ENCODE assay signal across 24 cellular contexts in the genomic region with DNA sequence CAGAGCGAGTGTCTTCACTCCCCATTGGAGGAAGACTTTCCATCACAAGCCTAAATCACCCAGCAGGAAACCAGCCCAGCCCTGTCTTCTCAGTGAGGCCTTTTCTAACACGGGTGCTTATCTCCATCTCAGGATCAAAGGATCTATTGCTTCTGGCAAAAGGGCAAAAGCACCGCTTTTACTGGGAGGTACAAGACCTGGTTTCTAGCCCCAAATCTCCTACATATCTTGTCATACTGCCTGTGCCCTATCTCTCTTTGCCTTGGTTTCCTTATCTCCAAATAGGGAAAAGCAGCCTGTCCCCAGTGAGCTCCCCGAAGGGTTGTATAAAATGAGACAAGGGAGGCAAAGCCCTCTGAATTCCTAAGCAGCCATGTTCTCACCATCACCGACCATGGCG. TPM values are rescaled to one million over a fixed set of nuclear protein-coding genes. Genes with fewer than 3 reads are reported as not detected.
A peak's percentile ranks its signal among the peaks of the same experiment; 100 is the strongest.
DNase-seq lines count a peak whose midpoint lies in the region; ATAC-seq and TF ChIP-seq lines count a peak whose summit lies in the region.
"Had no signal": no experiment of that assay in that cellular context is flagged by ENCODE, and none has a peak within 500 bp of the region (broad histone marks: within the 10 kb centered on the region; RNA-seq: fewer than 3 reads in every experiment).

No MANE protein-coding gene starts in this region.

- intact Hi-C loops in activated CD4-positive, alpha-beta T cell treated with anti-CD3 and anti-CD28 coated beads, Interleukin-2, amount 10 ng/mL, durations not matched to agents 24 days and 14 days (cut with micrococcal nuclease) = no loop called here
- intact Hi-C loops in CD8-positive, alpha-beta T cell (cut with DNase I, micrococcal nuclease) = no loop called here
- intact Hi-C loops in activated T-helper 1 cell treated with anti-CD3 and anti-CD28 coated beads, Interleukin-12 subunit alpha, Interleukin-12 subunit beta, Interleukin-2, Interleukin-4 antibody, amounts not matched to agents 30 ng/mL and 10 ng/mL and 1 ng/mL, durations not matched to agents 14 hours and 24 hours and 36 hours (cut with micrococcal nuclease) = loop anchor here (10.0 kb wide), 1 partner anchor 587 kb away; the partner anchor contains the start of gene CMTM6
- intact Hi-C loops in naive thymus-derived CD4-positive, alpha-beta T cell (cut with micrococcal nuclease) = no loop called here

- no peak overlapping the region for H3K4me3 ChIP-seq in CD8-positive, alpha-beta T cell (ENCODE audit: low read depth, low read length)
- H3K4me3 ChIP-seq in naive thymus-derived CD4-positive, alpha-beta T cell (ENCODE audit: low read length) = no peak overlapping the region
- H3K4me3 ChIP-seq: dorsolateral prefrontal cortex, psoas muscle, sigmoid colon, SJCRH30, uterus had no signal

- peak overlapping the region; percentile 14 for H3K27ac Mint-ChIP-seq in activated CD4-positive, alpha-beta T cell treated with anti-CD3 and anti-CD28 coated beads, Interleukin-2, amount 10 ng/mL, durations not matched to agents 24 days and 14 days
- no peak overlapping the region for H3K27ac Mint-ChIP-seq in activated CD4-positive, alpha-beta T cell treated with anti-CD3 and anti-CD28 coated beads, Interleukin-2, amount 10 ng/mL, durations not matched to agents 7 days and 5 days
- H3K27ac Mint-ChIP-seq in CD8-positive, alpha-beta T cell = peak overlapping the region; percentile 29
- peak overlapping the region; percentile 32 for H3K27ac Mint-ChIP-seq in activated T-helper 1 cell treated with anti-CD3 and anti-CD28 coated beads, Interleukin-12 subunit alpha, Interleukin-12 subunit beta, Interleukin-2, Interleukin-4 antibody, amounts not matched to agents 30 ng/mL and 10 ng/mL and 1 ng/mL, durations not matched to agents 14 hours and 24 hours and 36 hours
- H3K27ac Mint-ChIP-seq in naive thymus-derived CD4-positive, alpha-beta T cell = peak overlapping the region in 6 of 9 donors; percentile 9 to 76 (median 54)

- TF ChIP-seq CTCF in CD8-positive, alpha-beta T cell (IDR thresholded peaks at IDR 0.05) = no peak

- POLR2A ChIA-PET in activated CD4-positive, alpha-beta T cell treated with anti-CD3 and anti-CD28 coated beads, Interleukin-2, amount 10 ng/mL, durations not matched to agents 7 days and 5 days (lab: Charles Lee) = no interaction called here
- POLR2A ChIA-PET in CD8-positive, alpha-beta T cell (lab: Charles Lee) = interaction anchor here (0.8 kb wide), 1 partner anchor 408 kb away, joined by 3 read pairs; no protein-coding TSS in a partner anchor
- POLR2A ChIA-PET in naive thymus-derived CD4-positive, alpha-beta T cell (lab: Charles Lee) = interaction anchor here (1.0 kb wide), 1 partner anchor 22 kb away, joined by 4 read pairs; the partner anchor contains the start of gene CRTAP

- H3K27me3 Mint-ChIP-seq in activated CD4-positive, alpha-beta T cell treated with anti-CD3 and anti-CD28 coated beads, Interleukin-2, amount 10 ng/mL, durations not matched to agents 24 days and 14 days = no peaks in the 10 kb centered on the region
- no peaks in the 10 kb centered on the region for H3K27me3 Mint-ChIP-seq in activated CD4-positive, alpha-beta T cell treated with anti-CD3 and anti-CD28 coated beads, Interleukin-2, amount 10 ng/mL, durations not matched to agents 7 days and 5 days
- H3K27me3 Mint-ChIP-seq in CD8-positive, alpha-beta T cell (ENCODE audit: low read depth) = no peaks in the 10 kb centered on the region
- H3K27me3 Mint-ChIP-seq in activated T-helper 1 cell treated with anti-CD3 and anti-CD28 coated beads, Interleukin-12 subunit alpha, Interleukin-12 subunit beta, Interleukin-2, Interleukin-4 antibody, amounts not matched to agents 30 ng/mL and 10 ng/mL and 1 ng/mL, durations not matched to agents 14 hours and 24 hours and 36 hours (ENCODE audit: insufficient read depth) = peaks cover 2% of the 10 kb centered on the region
- no peaks in the 10 kb centered on the region for H3K27me3 Mint-ChIP-seq in naive thymus-derived CD4-positive, alpha-beta T cell

- CTCF ChIA-PET in activated CD4-positive, alpha-beta T cell treated with anti-CD3 and anti-CD28 coated beads, Interleukin-2, amount 10 ng/mL, durations not matched to agents 7 days and 5 days (lab: Charles Lee) = interaction anchor here (0.5 to 1.6 kb wide), 4 partner anchors 11 to 118 kb away, joined by 3 read pairs; no protein-coding TSS in a partner anchor
- CTCF ChIA-PET in CD8-positive, alpha-beta T cell (lab: Charles Lee) = interaction anchor here (3.0 kb wide), 1 partner anchor 17 kb away, joined by 12 read pairs; no protein-coding TSS in a partner anchor
- CTCF ChIA-PET in naive thymus-derived CD4-positive, alpha-beta T cell (lab: Charles Lee) = interaction anchor here (0.7 kb wide), 1 partner anchor 143 kb away, joined by 3 read pairs; no protein-coding TSS in a partner anchor

- no peaks in the 10 kb centered on the region for H3K36me3 ChIP-seq in CD8-positive, alpha-beta T cell (ENCODE audit: insufficient read depth, low read length)
- H3K36me3 ChIP-seq in naive thymus-derived CD4-positive, alpha-beta T cell (ENCODE audit: control insufficient read depth in 2 of 3, insufficient read depth in 3 of 3, low read length in 3 of 3) = peaks cover 0 to 17% (median 0%) of the 10 kb centered on the region in 3 experiments
- H3K36me3 ChIP-seq: SJCRH30, uterus had no signal

- no peak overlapping the region for H3K27ac ChIP-seq in CD8-positive, alpha-beta T cell (ENCODE audit: low read depth, low read length)
- H3K27ac ChIP-seq in naive thymus-derived CD4-positive, alpha-beta T cell (ENCODE audit: low read depth, low read length) = no peak overlapping the region
- H3K27ac ChIP-seq: dorsolateral prefrontal cortex, sigmoid colon, SJCRH30, uterus had no signal

- H3K36me3 Mint-ChIP-seq in activated CD4-positive, alpha-beta T cell treated with anti-CD3 and anti-CD28 coated beads, Interleukin-2, amount 10 ng/mL, durations not matched to agents 24 days and 14 days (ENCODE audit: low read depth) = peaks cover 61% of the 10 kb centered on the region
- peaks cover 79% of the 10 kb centered on the region for H3K36me3 Mint-ChIP-seq in activated CD4-positive, alpha-beta T cell treated with anti-CD3 and anti-CD28 coated beads, Interleukin-2, amount 10 ng/mL, durations not matched to agents 7 days and 5 days (ENCODE audit: low read depth)
- H3K36me3 Mint-ChIP-seq in CD8-positive, alpha-beta T cell = peaks cover 31% of the 10 kb centered on the region
- H3K36me3 Mint-ChIP-seq in activated T-helper 1 cell treated with anti-CD3 and anti-CD28 coated beads, Interleukin-12 subunit alpha, Interleukin-12 subunit beta, Interleukin-2, Interleukin-4 antibody, amounts not matched to agents 30 ng/mL and 10 ng/mL and 1 ng/mL, durations not matched to agents 14 hours and 24 hours and 36 hours (ENCODE audit: low read depth) = peaks cover 54% of the 10 kb centered on the region
- H3K36me3 Mint-ChIP-seq in naive thymus-derived CD4-positive, alpha-beta T cell = peaks cover 4 to 58% (median 22%) of the 10 kb centered on the region in 5 donors

- H3K4me1 ChIP-seq in CD8-positive, alpha-beta T cell (ENCODE audit: insufficient read depth, low read length) = peaks cover 13% of the 10 kb centered on the region
- H3K4me1 ChIP-seq in naive thymus-derived CD4-positive, alpha-beta T cell (ENCODE audit: control insufficient read depth in 2 of 2, insufficient read depth in 2 of 2, low read length in 2 of 2) = peaks cover 12 to 20% of the 10 kb centered on the region in 2 donors
- H3K4me1 ChIP-seq: SJCRH30, uterus had no signal

- no peaks in the 10 kb centered on the region for H3K9me3 ChIP-seq in CD8-positive, alpha-beta T cell (ENCODE audit: low read length)
- no peaks in the 10 kb centered on the region for H3K9me3 ChIP-seq in naive thymus-derived CD4-positive, alpha-beta T cell (ENCODE audit: control insufficient read depth in 2 of 3, low read length in 3 of 3)
- H3K9me3 ChIP-seq: psoas muscle, sigmoid colon, SJCRH30, uterus had no signal

- no peak for DNase-seq in activated CD4-positive, alpha-beta T cell treated with anti-CD3 and anti-CD28 coated beads, Interleukin-2, amount 10 ng/mL, durations not matched to agents 24 days and 14 days
- DNase-seq in activated CD4-positive, alpha-beta T cell treated with anti-CD3 and anti-CD28 coated beads, Interleukin-2, amount 10 ng/mL, durations not matched to agents 7 days and 5 days = no peak
- DNase-seq in CD8-positive, alpha-beta T cell = no peak
- DNase-seq in activated T-helper 1 cell treated with anti-CD3 and anti-CD28 coated beads, Interleukin-12 subunit alpha, Interleukin-12 subunit beta, Interleukin-2, Interleukin-4 antibody, amounts not matched to agents 30 ng/mL and 10 ng/mL and 1 ng/mL, durations not matched to agents 14 hours and 24 hours and 36 hours (ENCODE audit: low spot score) = no peak
- no peak for DNase-seq in naive thymus-derived CD4-positive, alpha-beta T cell
- DNase-seq in activated CD8-positive, alpha-beta memory T cell treated with anti-CD3 and anti-CD28 coated beads, Interleukin-2, amount 50 U/mL, for 4 hours = no peak
- DNase-seq: AML-193; COR-L47; dorsolateral prefrontal cortex; hypothalamus; Karpas-422; NCI-H1436; NCI-H2107; NCI-H748 treated with DMSO at 0.1 percent for 48 hours; nucleus accumbens; psoas muscle; sigmoid colon; SJCRH30; stimulated activated CD4-positive, alpha-beta T cell treated with anti-CD3 and anti-CD28 coated beads, Interleukin-4, amount 100 ng/mL, for 4 hours; stimulated activated naive CD4-positive, alpha-beta T cell treated with Interleukin-2 at 50 U/mL for 16 hours; uterus had no signal

- no peaks in the 10 kb centered on the region for H3K27me3 ChIP-seq in CD8-positive, alpha-beta T cell (ENCODE audit: insufficient read depth, low read length)
- H3K27me3 ChIP-seq in naive thymus-derived CD4-positive, alpha-beta T cell (ENCODE audit: control insufficient read depth in 2 of 2, insufficient read depth in 2 of 2, low read length in 2 of 2) = no peaks in the 10 kb centered on the region
- H3K27me3 ChIP-seq: dorsolateral prefrontal cortex, sigmoid colon, SJCRH30, uterus had no signal

- no peaks in the 10 kb centered on the region for H3K9me3 Mint-ChIP-seq in activated CD4-positive, alpha-beta T cell treated with anti-CD3 and anti-CD28 coated beads, Interleukin-2, amount 10 ng/mL, durations not matched to agents 24 days and 14 days
- peaks cover 7% of the 10 kb centered on the region for H3K9me3 Mint-ChIP-seq in activated CD4-positive, alpha-beta T cell treated with anti-CD3 and anti-CD28 coated beads, Interleukin-2, amount 10 ng/mL, durations not matched to agents 7 days and 5 days
- no peaks in the 10 kb centered on the region for H3K9me3 Mint-ChIP-seq in CD8-positive, alpha-beta T cell
- no peaks in the 10 kb centered on the region for H3K9me3 Mint-ChIP-seq in activated T-helper 1 cell treated with anti-CD3 and anti-CD28 coated beads, Interleukin-12 subunit alpha, Interleukin-12 subunit beta, Interleukin-2, Interleukin-4 antibody, amounts not matched to agents 30 ng/mL and 10 ng/mL and 1 ng/mL, durations not matched to agents 14 hours and 24 hours and 36 hours
- no peaks in the 10 kb centered on the region for H3K9me3 Mint-ChIP-seq in naive thymus-derived CD4-positive, alpha-beta T cell

- H3K4me1 Mint-ChIP-seq in activated CD4-positive, alpha-beta T cell treated with anti-CD3 and anti-CD28 coated beads, Interleukin-2, amount 10 ng/mL, durations not matched to agents 24 days and 14 days = peaks cover 70% of the 10 kb centered on the region
- H3K4me1 Mint-ChIP-seq in activated CD4-positive, alpha-beta T cell treated with anti-CD3 and anti-CD28 coated beads, Interleukin-2, amount 10 ng/mL, durations not matched to agents 7 days and 5 days = peaks cover 79% of the 10 kb centered on the region
- H3K4me1 Mint-ChIP-seq in CD8-positive, alpha-beta T cell (ENCODE audit: low read depth) = peaks cover 78% of the 10 kb centered on the region
- peaks cover 75% of the 10 kb centered on the region for H3K4me1 Mint-ChIP-seq in activated T-helper 1 cell treated with anti-CD3 and anti-CD28 coated beads, Interleukin-12 subunit alpha, Interleukin-12 subunit beta, Interleukin-2, Interleukin-4 antibody, amounts not matched to agents 30 ng/mL and 10 ng/mL and 1 ng/mL, durations not matched to agents 14 hours and 24 hours and 36 hours (ENCODE audit: low read depth)
- peaks cover 63 to 88% (median 78%) of the 10 kb centered on the region in 7 donors for H3K4me1 Mint-ChIP-seq in naive thymus-derived CD4-positive, alpha-beta T cell

- ATAC-seq in CD8-positive, alpha-beta T cell = no peak
- no peak for ATAC-seq in naive thymus-derived CD4-positive, alpha-beta T cell
- ATAC-seq in HG02981 (IDR thresholded peaks at IDR 0.05; ENCODE audit: unreplicated experiment) (no peak), HG02938 (IDR thresholded peaks at IDR 0.05; ENCODE audit: unreplicated experiment) (no peak)
- ATAC-seq: HCT116, psoas muscle had no signal

- no peak overlapping the region for H3K4me3 Mint-ChIP-seq in activated CD4-positive, alpha-beta T cell treated with anti-CD3 and anti-CD28 coated beads, Interleukin-2, amount 10 ng/mL, durations not matched to agents 24 days and 14 days
- H3K4me3 Mint-ChIP-seq in activated CD4-positive, alpha-beta T cell treated with anti-CD3 and anti-CD28 coated beads, Interleukin-2, amount 10 ng/mL, durations not matched to agents 7 days and 5 days = no peak overlapping the region
- H3K4me3 Mint-ChIP-seq in CD8-positive, alpha-beta T cell = no peak overlapping the region
- no peak overlapping the region for H3K4me3 Mint-ChIP-seq in activated T-helper 1 cell treated with anti-CD3 and anti-CD28 coated beads, Interleukin-12 subunit alpha, Interleukin-12 subunit beta, Interleukin-2, Interleukin-4 antibody, amounts not matched to agents 30 ng/mL and 10 ng/mL and 1 ng/mL, durations not matched to agents 14 hours and 24 hours and 36 hours
- H3K4me3 Mint-ChIP-seq in naive thymus-derived CD4-positive, alpha-beta T cell = peak overlapping the region in 1 of 10 donors; percentile 39

RNA-seq across cellular contexts. Expression of gene GLB1, which starts 5.2 kb away (rescaled TPM):
- 47.4 and 51.4 TPM in 2 replicates for total RNA-seq in activated CD4-positive, alpha-beta T cell treated with anti-CD3 and anti-CD28 coated beads, Interleukin-2, amount 10 ng/mL, durations not matched to agents 24 days and 14 days
- total RNA-seq in activated CD4-positive, alpha-beta T cell treated with anti-CD3 and anti-CD28 coated beads, Interleukin-2, amount 10 ng/mL, durations not matched to agents 7 days and 5 days = 10 to 100 TPM; 45.4 to 46.5 TPM
- total RNA-seq in CD8-positive, alpha-beta T cell = 10 to 100 TPM; 13.3 to 14.7 TPM
- 51.7 and 65.0 TPM in 2 replicates for total RNA-seq in activated T-helper 1 cell treated with anti-CD3 and anti-CD28 coated beads, Interleukin-12 subunit alpha, Interleukin-12 subunit beta, Interleukin-2, Interleukin-4 antibody, amounts not matched to agents 30 ng/mL and 10 ng/mL and 1 ng/mL, durations not matched to agents 14 hours and 24 hours and 36 hours
- 10 to 100 TPM; 21.0 to 52.7 (median 33.8) TPM for total RNA-seq in naive thymus-derived CD4-positive, alpha-beta T cell
- 10 to 100 TPM; 15.5 to 21.4 TPM for polyA plus RNA-seq in naive thymus-derived CD4-positive, alpha-beta T cell

RNA-seq across cellular contexts. Expression of gene TMPPE, which starts 5.2 kb away (rescaled TPM):
- total RNA-seq in activated CD4-positive, alpha-beta T cell treated with anti-CD3 and anti-CD28 coated beads, Interleukin-2, amount 10 ng/mL, durations not matched to agents 24 days and 14 days = 14.0 and 15.5 TPM in 2 replicates
- total RNA-seq in activated CD4-positive, alpha-beta T cell treated with anti-CD3 and anti-CD28 coated beads, Interleukin-2, amount 10 ng/mL, durations not matched to agents 7 days and 5 days = 10 to 100 TPM; 13.4 to 14.3 TPM
- 1 to 10 TPM; 4.6 to 4.8 TPM for total RNA-seq in CD8-positive, alpha-beta T cell
- 14.9 and 15.5 TPM in 2 replicates for total RNA-seq in activated T-helper 1 cell treated with anti-CD3 and anti-CD28 coated beads, Interleukin-12 subunit alpha, Interleukin-12 subunit beta, Interleukin-2, Interleukin-4 antibody, amounts not matched to agents 30 ng/mL and 10 ng/mL and 1 ng/mL, durations not matched to agents 14 hours and 24 hours and 36 hours
- 10 to 100 TPM in 2 of 5 experiments, 1 to 10 TPM in 3; 5.4 to 16.0 (median 7.9) TPM for total RNA-seq in naive thymus-derived CD4-positive, alpha-beta T cell
- polyA plus RNA-seq in naive thymus-derived CD4-positive, alpha-beta T cell = 1 to 10 TPM in 1 of 2 donors, under 1 TPM in 1; 0.60 to 1.1 TPM

RNA-seq across cellular contexts. Expression of gene CRTAP, which starts 22.1 kb away (rescaled TPM):
- 33.1 and 34.2 TPM in 2 replicates for total RNA-seq in activated CD4-positive, alpha-beta T cell treated with anti-CD3 and anti-CD28 coated beads, Interleukin-2, amount 10 ng/mL, durations not matched to agents 24 days and 14 days
- total RNA-seq in activated CD4-positive, alpha-beta T cell treated with anti-CD3 and anti-CD28 coated beads, Interleukin-2, amount 10 ng/mL, durations not matched to agents 7 days and 5 days = 10 to 100 TPM; 38.8 to 39.3 TPM
- total RNA-seq in CD8-positive, alpha-beta T cell = 10 to 100 TPM; 21.7 to 23.5 TPM
- total RNA-seq in activated T-helper 1 cell treated with anti-CD3 and anti-CD28 coated beads, Interleukin-12 subunit alpha, Interleukin-12 subunit beta, Interleukin-2, Interleukin-4 antibody, amounts not matched to agents 30 ng/mL and 10 ng/mL and 1 ng/mL, durations not matched to agents 14 hours and 24 hours and 36 hours = 30.3 and 33.2 TPM in 2 replicates
- total RNA-seq in naive thymus-derived CD4-positive, alpha-beta T cell = 10 to 100 TPM; 27.1 to 86.1 (median 46.4) TPM
- polyA plus RNA-seq in naive thymus-derived CD4-positive, alpha-beta T cell = 10 to 100 TPM; 37.4 to 59.3 TPM
